18 cellular contexts compared by ENCODE assay signal in the genomic region with DNA sequence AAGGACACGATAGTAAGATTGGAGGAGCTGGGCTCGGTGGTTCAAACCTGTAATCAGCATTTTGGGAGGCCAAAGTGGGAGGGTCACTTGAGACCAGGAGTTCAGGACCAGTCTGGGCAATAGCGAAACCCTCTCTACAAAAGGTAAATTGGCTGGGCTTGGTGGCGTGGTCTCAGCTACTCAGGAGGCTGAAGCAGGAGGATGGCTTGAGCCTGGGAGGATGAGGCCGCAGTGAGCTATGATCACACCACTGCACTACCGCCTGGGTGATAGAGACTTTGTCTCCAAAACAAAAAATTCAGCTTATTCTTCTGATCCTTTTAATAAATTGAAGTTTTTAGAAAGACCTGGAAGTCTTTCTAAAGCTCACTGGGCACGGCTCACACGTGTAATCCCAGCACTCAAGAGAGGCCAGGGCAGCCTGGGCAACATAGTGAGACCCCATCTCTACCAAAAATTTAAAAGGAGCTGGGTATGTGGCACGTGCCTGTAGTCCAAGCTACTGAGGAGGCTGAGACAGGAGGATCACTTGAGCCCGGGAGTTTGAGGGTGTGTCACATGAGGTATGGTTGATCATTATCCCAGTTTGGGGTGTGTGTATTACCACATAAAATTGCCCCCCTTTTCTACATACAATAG. TPM values are rescaled to one million over a fixed set of nuclear protein-coding genes. Genes with fewer than 3 reads are reported as not detected.
"Had no signal": no experiment of that assay in that cellular context is flagged by ENCODE, and none has a peak within 500 bp of the region (broad histone marks: within the 10 kb centered on the region; RNA-seq: fewer than 3 reads in every experiment).

No MANE protein-coding gene starts in this region.

- ATAC-seq: activated CD4-positive, alpha-beta T cell treated with anti-CD3 and anti-CD28 coated beads for 36 hours had no signal

- H3K9me3 Mint-ChIP-seq: activated naive CD4-positive, alpha-beta T cell treated with anti-CD3 and anti-CD28 coated beads for 36 hours; nephron progenitor cell; stimulated activated naive CD8-positive, alpha-beta T cell treated with anti-CD3 and anti-CD28 coated beads, Interleukin-15, Interleukin-2, amounts not matched to agents 100 ng/mL and 50 ng/mL, for 24 hours had no signal

- H3K9me3 ChIP-seq: breast epithelium, gastrocnemius medialis, left ventricle myocardium inferior, spleen, vagina had no signal

- DNase-seq: activated CD4-positive, alpha-beta T cell treated with anti-CD3 and anti-CD28 coated beads for 36 hours; activated CD4-positive, alpha-beta T cell treated with anti-CD3 and anti-CD28 coated beads, Interleukin-2, amount 50 U/mL, for 48 hours; activated naive CD4-positive, alpha-beta T cell treated with anti-CD3 and anti-CD28 coated beads for 36 hours; erythroblast; gastrocnemius medialis; left ventricle myocardium inferior; nephron progenitor cell; occipital lobe; retina; spleen; trophoblast cell had no signal

- H3K27me3 ChIP-seq: breast epithelium, gastrocnemius medialis, spleen, vagina had no signal

- H3K36me3 ChIP-seq: breast epithelium had no signal

- H3K4me1 ChIP-seq: breast epithelium, gastrocnemius medialis, left ventricle myocardium inferior, spleen, vagina had no signal

- H3K27ac ChIP-seq: breast epithelium, coronary artery, gastrocnemius medialis, left ventricle myocardium inferior, spleen, vagina had no signal

- H3K4me3 Mint-ChIP-seq: activated CD4-positive, alpha-beta T cell treated with anti-CD3 and anti-CD28 coated beads for 36 hours; activated naive CD4-positive, alpha-beta T cell treated with anti-CD3 and anti-CD28 coated beads for 36 hours; nephron progenitor cell; stimulated activated naive CD8-positive, alpha-beta T cell treated with anti-CD3 and anti-CD28 coated beads, Interleukin-15, Interleukin-2, amounts not matched to agents 100 ng/mL and 50 ng/mL, for 24 hours had no signal

- H3K4me1 Mint-ChIP-seq: activated CD4-positive, alpha-beta T cell treated with anti-CD3 and anti-CD28 coated beads for 36 hours had no signal

- H3K27ac Mint-ChIP-seq: activated CD4-positive, alpha-beta T cell treated with anti-CD3 and anti-CD28 coated beads for 36 hours; activated naive CD4-positive, alpha-beta T cell treated with anti-CD3 and anti-CD28 coated beads for 36 hours; stimulated activated naive CD8-positive, alpha-beta T cell treated with anti-CD3 and anti-CD28 coated beads, Interleukin-15, Interleukin-2, amounts not matched to agents 100 ng/mL and 50 ng/mL, for 24 hours had no signal

- H3K27me3 Mint-ChIP-seq: activated CD4-positive, alpha-beta T cell treated with anti-CD3 and anti-CD28 coated beads for 36 hours; stimulated activated naive CD8-positive, alpha-beta T cell treated with anti-CD3 and anti-CD28 coated beads, Interleukin-15, Interleukin-2, amounts not matched to agents 100 ng/mL and 50 ng/mL, for 24 hours had no signal

- H3K4me3 ChIP-seq: breast epithelium, coronary artery, gastrocnemius medialis, left ventricle myocardium inferior, spleen, vagina had no signal

RNA-seq across cellular contexts. Expression of a gene that starts 15.3 kb away (rescaled TPM):
- total RNA-seq: activated CD4-positive, alpha-beta T cell treated with anti-CD3 and anti-CD28 coated beads for 36 hours; breast epithelium; kidney; left ventricle myocardium inferior; myocyte; occipital lobe; spleen; temporal lobe; vagina had no signal
